In genomic region chr2:196291418-196291817, GRCh38 we compare ENCODE assay signal across 1 cellular context.
TF ChIP-seq lines count a peak whose summit lies in the region.

No MANE protein-coding gene starts in this region.

TF ChIP-seq in SK-N-SH, 30 proteins besides CTCF, POLR2A, EP300 and RAD21 (continued from another document):
- TF ChIP-seq RFX5 (IDR thresholded peaks at IDR 0.05; ENCODE audit: low read length) (no peak), MEF2A (IDR thresholded peaks at IDR 0.05; ENCODE audit: borderline replicate concordance, low read depth) (no peak), USF2 (IDR thresholded peaks at IDR 0.05; ENCODE audit: borderline replicate concordance, low read depth, low read length) (no peak), NRF1 (IDR thresholded peaks at IDR 0.05; ENCODE audit: low read depth, low read length) (no peak), TCF12 (IDR thresholded peaks at IDR 0.05) (no peak), FOSL2 (IDR thresholded peaks at IDR 0.05; ENCODE audit: borderline replicate concordance, low read depth) (no peak)
